ENCODE assay signal across 17 cellular contexts in genomic region chr15:88989578-88989977, GRCh38.
DNase-seq lines count a peak whose midpoint lies in the region; ATAC-seq and TF ChIP-seq lines count a peak whose summit lies in the region.
"Had no signal": no experiment of that assay in that cellular context is flagged by ENCODE, and none has a peak within 500 bp of the region (broad histone marks: within the 10 kb centered on the region; RNA-seq: fewer than 3 reads in every experiment).

No MANE protein-coding gene starts in this region.

- ATAC-seq in activated CD8-positive, alpha-beta T cell treated with anti-CD3 and anti-CD28 coated beads for 36 hours = no peak
- no peak for ATAC-seq in HG03469 (IDR thresholded peaks at IDR 0.05; ENCODE audit: unreplicated experiment)
- ATAC-seq: body of pancreas; stimulated activated naive CD8-positive, alpha-beta T cell treated with anti-CD3 and anti-CD28 coated beads, Interleukin-15, Interleukin-2, amounts not matched to agents 100 U/mL and 50 U/mL, for 24 hours had no signal

- H3K9me3 Mint-ChIP-seq in HFFc6 = no peaks in the 10 kb centered on the region
- no peaks in the 10 kb centered on the region for H3K9me3 Mint-ChIP-seq in activated CD8-positive, alpha-beta T cell treated with anti-CD3 and anti-CD28 coated beads for 36 hours
- H3K9me3 Mint-ChIP-seq: mesothelial cell of epicardium had no signal

- peak overlapping the region; percentile 82 for H3K4me3 Mint-ChIP-seq in HFFc6
- no peak overlapping the region for H3K4me3 Mint-ChIP-seq in activated CD8-positive, alpha-beta T cell treated with anti-CD3 and anti-CD28 coated beads for 36 hours
- H3K4me3 Mint-ChIP-seq: mesothelial cell of epicardium had no signal

- 0 out of 2 replicates have a peak, but pooled peaks cover 4% of the 10 kb centered on the region for H3K36me3 Mint-ChIP-seq in HFFc6 (ENCODE audit: low read depth)
- no peaks in the 10 kb centered on the region for H3K36me3 Mint-ChIP-seq in activated CD8-positive, alpha-beta T cell treated with anti-CD3 and anti-CD28 coated beads for 36 hours (ENCODE audit: low read depth)
- H3K36me3 Mint-ChIP-seq: mesothelial cell of epicardium had no signal

- no peak overlapping the region for H3K27ac ChIP-seq in AG04450 (ENCODE audit: low read depth, low read length)
- H3K27ac ChIP-seq: BLaER1, body of pancreas, neutrophil, skin epidermis had no signal

- H3K9me3 ChIP-seq in AG04450 (ENCODE audit: control insufficient read depth, insufficient read depth, low read length) = no peaks in the 10 kb centered on the region
- H3K9me3 ChIP-seq: BLaER1, body of pancreas, neutrophil had no signal

- H3K27ac Mint-ChIP-seq in HFFc6 = peak overlapping the region; percentile 90
- H3K27ac Mint-ChIP-seq in activated CD8-positive, alpha-beta T cell treated with anti-CD3 and anti-CD28 coated beads for 36 hours = no peak overlapping the region
- H3K27ac Mint-ChIP-seq: mesothelial cell of epicardium had no signal

- no peaks in the 10 kb centered on the region for H3K27me3 ChIP-seq in AG04450 (ENCODE audit: control insufficient read depth, insufficient read depth, low read length)
- H3K27me3 ChIP-seq: BLaER1, body of pancreas had no signal

- TF ChIP-seq CTCF in AG04450 (IDR thresholded peaks at IDR 0.05; ENCODE audit: low read depth, low read length) (no peak), HFFc6 (IDR thresholded peaks at IDR 0.05) (no peak)
- no peak for TF ChIP-seq CTCF in activated CD8-positive, alpha-beta T cell treated with anti-CD3 and anti-CD28 coated beads for 36 hours (IDR thresholded peaks at IDR 0.05)

- H3K27me3 Mint-ChIP-seq in HFFc6 (ENCODE audit: insufficient read depth) = no peaks in the 10 kb centered on the region
- no peaks in the 10 kb centered on the region for H3K27me3 Mint-ChIP-seq in activated CD8-positive, alpha-beta T cell treated with anti-CD3 and anti-CD28 coated beads for 36 hours

- CTCF ChIA-PET in AG04450 (lab: Charles Lee) = interaction anchor here (0.6 to 1.7 kb wide), 6 partner anchors 11 to 95 kb away, joined by 3 to 6 read pairs (median 4); no protein-coding TSS in a partner anchor
- CTCF ChIA-PET in activated CD8-positive, alpha-beta T cell treated with anti-CD3 and anti-CD28 coated beads for 36 hours (lab: Charles Lee) = no interaction called here

- peak overlapping the region; percentile 30; the same call in 1 of the 2 replicates for H3K4me3 ChIP-seq in AG04450 (ENCODE audit: low read depth, low read length)
- H3K4me3 ChIP-seq: BLaER1, body of pancreas, skin epidermis had no signal

- DNase-seq in AG04450 (ENCODE audit: low read depth, low spot score) (peak; percentile 69), HFFc6 (peak; percentile 95), amniotic epithelial cell (ENCODE audit: low read depth) (peak; percentile 92), iris pigment epithelial cell (ENCODE audit: low read depth) (peak; percentile 74), NCI-H2029 (lab: John Stamatoyannopoulos, UW) (no peak)
- DNase-seq in activated CD8-positive, alpha-beta T cell treated with anti-CD3 and anti-CD28 coated beads for 36 hours = no peak
- DNase-seq in activated CD8-positive, alpha-beta memory T cell treated with anti-CD3 and anti-CD28 coated beads, Interleukin-2, amount 50 U/mL, for 48 hours = no peak
- DNase-seq: activated gamma-delta T cell treated with Interleukin-2 at 50 U/mL for 16 hours; body of pancreas; DMS79; foreskin melanocyte; stimulated activated naive CD8-positive, alpha-beta T cell treated with anti-CD3 and anti-CD28 coated beads, Interleukin-15, Interleukin-2, amounts not matched to agents 100 U/mL and 50 U/mL, for 24 hours had no signal

- intact Hi-C loops in activated CD8-positive, alpha-beta T cell treated with anti-CD3 and anti-CD28 coated beads for 36 hours (cut with micrococcal nuclease) = no loop called here

- H3K4me1 Mint-ChIP-seq in HFFc6 (ENCODE audit: low read depth) = peaks cover 74% of the 10 kb centered on the region
- no peaks in the 10 kb centered on the region for H3K4me1 Mint-ChIP-seq in activated CD8-positive, alpha-beta T cell treated with anti-CD3 and anti-CD28 coated beads for 36 hours (ENCODE audit: low read depth)

- POLR2A ChIA-PET in AG04450 (lab: Yijun Ruan, JAX) = interaction anchor here (0.6 to 1.3 kb wide), 4 partner anchors 37 to 98 kb away, joined by 3 read pairs; partner anchors contain the start of gene ABHD2
- POLR2A ChIA-PET in activated CD8-positive, alpha-beta T cell treated with anti-CD3 and anti-CD28 coated beads for 36 hours (lab: Charles Lee) = no interaction called here

Comparison
In these comparisons a context has a peak if more than half of its experiments do, and no peak if none do; other contexts are left out.
1. DNase-seq: peak in AG04450 (single experiment), HFFc6 (single experiment), amniotic epithelial cell (single experiment) and iris pigment epithelial cell (single experiment); none in activated CD8-positive, alpha-beta T cell treated with anti-CD3 and anti-CD28 coated beads for 36 hours (single experiment), activated CD8-positive, alpha-beta memory T cell treated with anti-CD3 and anti-CD28 coated beads, Interleukin-2, amount 50 U/mL, for 48 hours (single experiment) and NCI-H2029 (single experiment).